15 cellular contexts compared by ENCODE assay signal in the genomic region with DNA sequence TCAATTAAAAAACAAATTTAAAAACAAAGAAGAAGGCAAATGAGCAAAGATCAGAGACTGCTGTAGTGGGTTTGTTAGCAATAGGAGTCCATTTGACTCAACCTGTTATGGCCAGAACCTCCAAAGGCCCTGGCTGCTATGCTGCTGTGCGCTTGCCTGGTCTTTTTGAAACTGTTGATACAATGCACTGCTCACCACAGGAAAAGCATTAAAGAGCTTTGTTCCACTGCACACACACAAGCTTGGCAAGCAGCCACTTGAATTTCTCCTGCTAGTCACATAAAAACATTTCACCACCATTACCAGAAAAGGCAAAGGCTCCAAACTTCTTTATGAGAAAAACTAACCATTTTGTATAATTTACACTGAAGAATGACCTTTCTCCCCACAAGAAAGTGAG.
DNase-seq lines count a peak whose midpoint lies in the region; ATAC-seq and TF ChIP-seq lines count a peak whose summit lies in the region.
"Had no signal": no experiment of that assay in that cellular context is flagged by ENCODE, and none has a peak within 500 bp of the region (broad histone marks: within the 10 kb centered on the region; RNA-seq: fewer than 3 reads in every experiment).

No MANE protein-coding gene starts in this region.

- H3K36me3 ChIP-seq in muscle layer of colon (ENCODE audit: insufficient read depth, low read length): no peaks in the 10 kb centered on the region

- H3K27me3 ChIP-seq in muscle layer of colon (ENCODE audit: control insufficient read depth in 1 of 2, insufficient read depth in 2 of 2, low read length in 2 of 2): no peaks in the 10 kb centered on the region

- H3K4me3 ChIP-seq in GM12865 (ENCODE audit: low read depth, low read length): no peak overlapping the region
- no peak overlapping the region for H3K4me3 ChIP-seq in choroid plexus epithelial cell (ENCODE audit: low read depth, low read length)
- H3K4me3 ChIP-seq in muscle layer of colon (ENCODE audit: low read depth in 1 of 2, low read length in 2 of 2): no peak overlapping the region

- H3K4me1 Mint-ChIP-seq in stimulated activated memory B cell treated with anti-CD40 and anti-IgM and Interleukin-4, amounts not matched to agents 10 μg/mL and 1 μg/mL and 100 μg/mL, for 72 hours: no peaks in the 10 kb centered on the region

- no peaks in the 10 kb centered on the region for H3K9me3 ChIP-seq in muscle layer of colon (ENCODE audit: low read length)

- H3K9ac ChIP-seq in muscle layer of colon (ENCODE audit: low read length): no peak overlapping the region

- ATAC-seq in HG03439 (IDR thresholded peaks at IDR 0.05; ENCODE audit: unreplicated experiment): no peak
- no peak for ATAC-seq in stimulated activated memory B cell treated with anti-CD40 and anti-IgM and Interleukin-4, amounts not matched to agents 10 μg/mL and 1 μg/mL and 100 μg/mL, for 72 hours
- ATAC-seq: activated CD8-positive, alpha-beta T cell treated with anti-CD3 and anti-CD28 coated beads for 36 hours had no signal

- H3K27ac Mint-ChIP-seq in stimulated activated memory B cell treated with anti-CD40 and anti-IgM and Interleukin-4, amounts not matched to agents 10 μg/mL and 1 μg/mL and 100 μg/mL, for 72 hours: no peak overlapping the region
- H3K27ac Mint-ChIP-seq: activated CD8-positive, alpha-beta T cell treated with anti-CD3 and anti-CD28 coated beads for 36 hours; activated naive CD8-positive, alpha-beta T cell had no signal

- TF ChIP-seq CTCF in GM12865 (IDR thresholded peaks at IDR 0.05; ENCODE audit: insufficient read depth, low read depth, low read length, missing control alignments) (no peak), choroid plexus epithelial cell (conservative IDR thresholded peaks at IDR 0.05; ENCODE audit: low read depth, low read length) (no peak)

- no peak overlapping the region for H3K4me3 Mint-ChIP-seq in stimulated activated memory B cell treated with anti-CD40 and anti-IgM and Interleukin-4, amounts not matched to agents 10 μg/mL and 1 μg/mL and 100 μg/mL, for 72 hours
- H3K4me3 Mint-ChIP-seq: activated CD8-positive, alpha-beta T cell treated with anti-CD3 and anti-CD28 coated beads for 36 hours; activated naive CD8-positive, alpha-beta T cell had no signal

- H3K36me3 Mint-ChIP-seq in stimulated activated memory B cell treated with anti-CD40 and anti-IgM and Interleukin-4, amounts not matched to agents 10 μg/mL and 1 μg/mL and 100 μg/mL, for 72 hours: no peaks in the 10 kb centered on the region
- H3K36me3 Mint-ChIP-seq: activated naive CD8-positive, alpha-beta T cell had no signal

- H3K9me3 Mint-ChIP-seq in stimulated activated memory B cell treated with anti-CD40 and anti-IgM and Interleukin-4, amounts not matched to agents 10 μg/mL and 1 μg/mL and 100 μg/mL, for 72 hours: no peaks in the 10 kb centered on the region
- H3K9me3 Mint-ChIP-seq: activated CD8-positive, alpha-beta T cell treated with anti-CD3 and anti-CD28 coated beads for 36 hours had no signal

- peaks cover 8% of the 10 kb centered on the region for H3K27me3 Mint-ChIP-seq in stimulated activated memory B cell treated with anti-CD40 and anti-IgM and Interleukin-4, amounts not matched to agents 10 μg/mL and 1 μg/mL and 100 μg/mL, for 72 hours
- H3K27me3 Mint-ChIP-seq: activated naive CD8-positive, alpha-beta T cell had no signal

- H3K27ac ChIP-seq in muscle layer of colon (ENCODE audit: low read depth, low read length): peak overlapping the region; percentile 55
- H3K27ac ChIP-seq: epithelial cell of prostate had no signal

- H3K4me1 ChIP-seq in muscle layer of colon (ENCODE audit: insufficient read depth, low read length): peaks cover 31% of the 10 kb centered on the region

- DNase-seq in GM12865 (ENCODE audit: low read depth): peak; percentile 21
- peak; percentile 89 for DNase-seq in NCI-H345 (lab: John Stamatoyannopoulos, UW)
- DNase-seq in choroid plexus epithelial cell (ENCODE audit: low read depth): peak; percentile 43
- no peak for DNase-seq in AG20443 (ENCODE audit: low spot score)
- DNase-seq in HuH-7 (ENCODE audit: low spot score): no peak
- DNase-seq: activated CD8-positive, alpha-beta T cell treated with anti-CD3 and anti-CD28 coated beads for 36 hours; GOT3; KBM-7; stimulated activated CD4-positive, alpha-beta T cell treated with anti-CD3 and anti-CD28 coated beads, Interleukin-4, amount 100 ng/mL, for 1 hour; T-helper 2 cell had no signal

Comparison
In these comparisons a context has a peak if more than half of its experiments do, and no peak if none do; other contexts are left out.
1. DNase-seq: peak in GM12865 (single experiment), NCI-H345 (single experiment) and choroid plexus epithelial cell (single experiment); none in AG20443 (single experiment) and HuH-7 (single experiment).